9 cellular contexts compared by ENCODE assay signal in the genomic region with DNA sequence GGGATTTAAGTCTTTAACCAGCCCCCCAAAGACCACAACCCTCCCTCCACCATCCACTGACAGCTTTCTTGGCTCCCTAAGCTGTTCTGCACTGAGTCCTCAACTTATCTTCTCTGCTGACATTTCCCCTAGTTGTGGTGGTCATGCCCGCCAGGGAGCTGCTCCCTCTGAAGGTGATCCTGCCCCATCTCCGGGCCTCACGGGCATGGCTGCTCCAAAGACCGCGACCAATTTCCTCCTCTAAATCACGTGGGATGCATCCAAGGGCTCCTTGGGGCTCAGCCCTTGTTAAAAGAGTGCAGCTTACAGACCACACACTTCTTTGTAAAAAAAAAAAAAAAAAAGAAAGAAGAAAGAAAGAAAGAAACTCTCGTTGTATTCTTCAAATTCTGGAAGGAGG. TPM values are rescaled to one million over a fixed set of nuclear protein-coding genes. Genes with fewer than 3 reads are reported as not detected.
A peak's percentile ranks its signal among the peaks of the same experiment; 100 is the strongest.
DNase-seq lines count a peak whose midpoint lies in the region; ATAC-seq, FAIRE-seq and TF ChIP-seq lines count a peak whose summit lies in the region.
"Had no signal": no experiment of that assay in that cellular context is flagged by ENCODE, and none has a peak within 500 bp of the region (broad histone marks: within the 10 kb centered on the region; RNA-seq: fewer than 3 reads in every experiment).

No MANE protein-coding gene starts in this region.

- WGBS in upper lobe of left lung, 2 donors: 88 to 94% methylated on average over 7 of the region's 7 CpGs

- no peaks in the 10 kb centered on the region for H3K36me3 ChIP-seq in mucosa of rectum (ENCODE audit: control insufficient read depth in 2 of 2, insufficient read depth in 2 of 2, low read length in 2 of 2)
- H3K36me3 ChIP-seq in upper lobe of left lung: no peaks in the 10 kb centered on the region

- no peak for FAIRE-seq in GM12892 (lab: Jason Lieb, UNC)

- TF ChIP-seq CTCF in upper lobe of left lung (IDR thresholded peaks at IDR 0.05): no peak

- no peaks in the 10 kb centered on the region for H3K27me3 Mint-ChIP-seq in activated naive CD4-positive, alpha-beta T cell treated with anti-CD3 and anti-CD28 coated beads for 36 hours (ENCODE audit: low read depth)
- no peaks in the 10 kb centered on the region for H3K27me3 Mint-ChIP-seq in activated naive CD4-positive, alpha-beta T cell treated with anti-CD3 and anti-CD28 coated beads, Interleukin-2, amount 10 ng/mL, durations not matched to agents 7 days and 5 days
- no peaks in the 10 kb centered on the region for H3K27me3 Mint-ChIP-seq in central memory CD8-positive, alpha-beta T cell

- H3K4me1 ChIP-seq in mucosa of rectum (ENCODE audit: control insufficient read depth in 2 of 2, insufficient read depth in 2 of 2, low read length in 2 of 2) (peaks cover 41 to 49% of the 10 kb centered on the region in 2 donors), upper lobe of left lung (peaks cover 41 to 46% (median 45%) of the 10 kb centered on the region in 4 donors)

- no peak for TF ChIP-seq POLR2A in upper lobe of left lung (IDR thresholded peaks at IDR 0.05)
- TF ChIP-seq POLR2A in GM12892 (IDR thresholded peaks at IDR 0.05; ENCODE audit: low read depth, low read length): no peak

- H3K27ac ChIP-seq in mucosa of rectum (ENCODE audit: low read depth in 2 of 2, low read length in 2 of 2): peak overlapping the region; percentile 94
- peak overlapping the region; percentile 87 to 90 (median 89) for H3K27ac ChIP-seq in upper lobe of left lung

- intact Hi-C loops in activated naive CD4-positive, alpha-beta T cell treated with anti-CD3 and anti-CD28 coated beads for 36 hours (cut with micrococcal nuclease): no loop called here

- H3K4me3 Mint-ChIP-seq in activated naive CD4-positive, alpha-beta T cell treated with anti-CD3 and anti-CD28 coated beads for 36 hours: no peak overlapping the region
- H3K4me3 Mint-ChIP-seq in activated naive CD4-positive, alpha-beta T cell treated with anti-CD3 and anti-CD28 coated beads, Interleukin-2, amount 10 ng/mL, durations not matched to agents 7 days and 5 days: no peak overlapping the region
- H3K4me3 Mint-ChIP-seq in central memory CD8-positive, alpha-beta T cell: peak overlapping the region; percentile 69

- H3K27me3 ChIP-seq in mucosa of rectum (ENCODE audit: control insufficient read depth in 2 of 2, insufficient read depth in 2 of 2, low read length in 2 of 2) (no peaks in the 10 kb centered on the region), upper lobe of left lung (no peaks in the 10 kb centered on the region)

- H3K9me3 Mint-ChIP-seq in activated naive CD4-positive, alpha-beta T cell treated with anti-CD3 and anti-CD28 coated beads for 36 hours: no peaks in the 10 kb centered on the region
- no peaks in the 10 kb centered on the region for H3K9me3 Mint-ChIP-seq in activated naive CD4-positive, alpha-beta T cell treated with anti-CD3 and anti-CD28 coated beads, Interleukin-2, amount 10 ng/mL, durations not matched to agents 7 days and 5 days
- H3K9me3 Mint-ChIP-seq in central memory CD8-positive, alpha-beta T cell: no peaks in the 10 kb centered on the region

- H3K9me3 ChIP-seq in mucosa of rectum (ENCODE audit: control insufficient read depth in 2 of 2, low read length in 2 of 2): no peaks in the 10 kb centered on the region
- H3K9me3 ChIP-seq in upper lobe of left lung: no peaks in the 10 kb centered on the region

- no peak for TF ChIP-seq EP300 in upper lobe of left lung (IDR thresholded peaks at IDR 0.05)

- peak overlapping the region; percentile 48 to 73 for H3K9ac ChIP-seq in mucosa of rectum (ENCODE audit: low read depth in 1 of 2, low read length in 2 of 2)

- H3K4me1 Mint-ChIP-seq in activated naive CD4-positive, alpha-beta T cell treated with anti-CD3 and anti-CD28 coated beads for 36 hours (ENCODE audit: low read depth): peaks cover 68% of the 10 kb centered on the region
- H3K4me1 Mint-ChIP-seq in activated naive CD4-positive, alpha-beta T cell treated with anti-CD3 and anti-CD28 coated beads, Interleukin-2, amount 10 ng/mL, durations not matched to agents 7 days and 5 days: peaks cover 84% of the 10 kb centered on the region
- peaks cover 53% of the 10 kb centered on the region for H3K4me1 Mint-ChIP-seq in central memory CD8-positive, alpha-beta T cell

- H3K4me3 ChIP-seq in mucosa of rectum (ENCODE audit: low read length in 2 of 2) (peak overlapping the region in 1 of 2 donors; percentile 57), upper lobe of left lung (no peak overlapping the region)

- peak overlapping the region; percentile 96 for H3K27ac Mint-ChIP-seq in activated naive CD4-positive, alpha-beta T cell treated with anti-CD3 and anti-CD28 coated beads for 36 hours
- no peak overlapping the region for H3K27ac Mint-ChIP-seq in activated naive CD4-positive, alpha-beta T cell treated with anti-CD3 and anti-CD28 coated beads, Interleukin-2, amount 10 ng/mL, durations not matched to agents 7 days and 5 days
- H3K27ac Mint-ChIP-seq in central memory CD8-positive, alpha-beta T cell (ENCODE audit: low read depth): no peak overlapping the region

- CTCF ChIA-PET in activated naive CD4-positive, alpha-beta T cell treated with anti-CD3 and anti-CD28 coated beads for 36 hours (lab: Charles Lee): interaction anchor here (0.6 to 2.2 kb wide), 4 partner anchors 24 to 121 kb away, joined by 3 to 6 read pairs (median 4); no protein-coding TSS in a partner anchor
- CTCF ChIA-PET in activated naive CD4-positive, alpha-beta T cell treated with anti-CD3 and anti-CD28 coated beads, Interleukin-2, amount 10 ng/mL, durations not matched to agents 7 days and 5 days (lab: Charles Lee): interaction anchor here (1.6 kb wide), 1 partner anchor 63 kb away, joined by 3 read pairs; no protein-coding TSS in a partner anchor

- ATAC-seq in central memory CD8-positive, alpha-beta T cell (replicated peaks; ENCODE audit: extremely low read depth, poor library complexity, severe bottlenecking): no peak
- no peak for ATAC-seq in upper lobe of left lung (ENCODE audit: low FRiP score in 2 of 2)

- H3K36me3 Mint-ChIP-seq in activated naive CD4-positive, alpha-beta T cell treated with anti-CD3 and anti-CD28 coated beads for 36 hours (ENCODE audit: low read depth): no peaks in the 10 kb centered on the region
- H3K36me3 Mint-ChIP-seq in activated naive CD4-positive, alpha-beta T cell treated with anti-CD3 and anti-CD28 coated beads, Interleukin-2, amount 10 ng/mL, durations not matched to agents 7 days and 5 days: peaks cover 3% of the 10 kb centered on the region
- peaks cover 19% of the 10 kb centered on the region for H3K36me3 Mint-ChIP-seq in central memory CD8-positive, alpha-beta T cell (ENCODE audit: insufficient read depth)

- no peak for DNase-seq in activated naive CD4-positive, alpha-beta T cell treated with anti-CD3 and anti-CD28 coated beads for 36 hours
- no peak for DNase-seq in activated naive CD4-positive, alpha-beta T cell treated with anti-CD3 and anti-CD28 coated beads, Interleukin-2, amount 10 ng/mL, durations not matched to agents 7 days and 5 days
- DNase-seq in central memory CD8-positive, alpha-beta T cell (ENCODE audit: low spot score in 2 of 2): no peak
- DNase-seq in upper lobe of left lung (no peak), GM12892 (ENCODE audit: insufficient read length) (no peak), NOMO-1 treated with dmso at 0.1 percent for 144 hours (lab: John Stamatoyannopoulos, UW; ENCODE audit: unreplicated experiment) (no peak)
- no peak for DNase-seq in activated CD8-positive, alpha-beta memory T cell treated with anti-CD3 and anti-CD28 coated beads, Interleukin-2, amount 50 U/mL, for 4 hours
- DNase-seq: NCI-H526 treated with DMSO at 0.1 percent for 48 hours had no signal

RNA-seq across cellular contexts. Expression of a gene that starts 27.1 kb away (rescaled TPM):
- 10 to 100 TPM; 78.9 to 82.1 TPM for total RNA-seq in activated naive CD4-positive, alpha-beta T cell treated with anti-CD3 and anti-CD28 coated beads for 36 hours
- total RNA-seq in upper lobe of left lung: 100 to 1,000 TPM; 164 to 439 (median 249) TPM
- polyA plus RNA-seq in GM12892 (2012; ENCODE audit: missing spikeins): 43.8 TPM
